Comparison of ENCODE assay signal across 8 cellular contexts in the genomic region with DNA sequence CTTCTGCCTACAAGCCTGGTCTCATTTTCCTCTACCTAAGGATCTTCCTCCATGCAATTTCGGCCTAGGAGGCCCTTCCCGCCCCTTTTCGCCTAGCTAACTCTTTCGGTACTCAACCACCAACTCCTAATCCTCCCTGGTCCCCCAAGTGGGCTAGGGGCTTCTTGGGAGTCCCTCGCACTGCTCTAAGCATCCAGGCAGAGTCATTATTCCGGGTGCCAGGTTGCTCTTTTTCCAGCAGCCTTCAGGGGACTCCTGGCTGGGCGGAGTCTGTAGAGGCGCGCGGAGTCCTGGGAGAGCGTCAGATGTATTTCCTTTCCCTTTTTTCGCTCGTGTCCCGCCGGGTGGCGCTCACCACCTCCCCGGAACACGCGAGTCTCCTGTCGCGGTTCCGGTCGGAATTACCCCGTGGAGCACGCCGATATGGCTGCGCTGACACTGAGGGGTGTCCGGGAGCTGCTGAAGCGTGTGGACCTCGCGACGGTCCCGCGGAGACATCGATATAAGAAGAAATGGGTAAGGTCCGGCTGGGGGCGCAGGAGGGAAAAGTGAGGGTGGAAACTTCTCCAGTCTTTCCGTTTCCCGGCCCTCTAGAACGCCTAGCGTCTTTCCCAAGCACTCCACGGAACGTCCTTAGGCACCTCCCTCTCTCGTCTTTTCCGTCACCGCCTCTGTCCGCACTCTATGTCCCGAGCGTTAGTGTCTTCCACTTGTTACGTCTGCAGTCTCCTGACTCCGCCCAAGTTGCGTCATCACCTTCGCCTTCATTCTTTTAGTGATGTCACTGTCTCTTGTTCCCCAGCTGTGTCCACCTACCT. TPM values are rescaled to one million over a fixed set of nuclear protein-coding genes. Genes with fewer than 3 reads are reported as not detected.
DNase-seq lines count a peak whose midpoint lies in the region; ATAC-seq and TF ChIP-seq lines count a peak whose summit lies in the region.

A gene (plus strand): TSS at position 404 of the 818 bp plus-strand sequence. CDS start 20 bp downstream, at position 424.

- peak within 1 kb of the TSS; percentile 99 for H3K27ac Mint-ChIP-seq in nephron progenitor cell
- H3K27ac Mint-ChIP-seq in stimulated activated naive CD8-positive, alpha-beta T cell treated with anti-CD3 and anti-CD28 coated beads, Interleukin-15, amount 100 ng/mL, for 72 hours: peak within 1 kb of the TSS; percentile 99

- peak within 1 kb of the TSS; percentile 98 for H3K4me3 Mint-ChIP-seq in nephron progenitor cell
- peak within 1 kb of the TSS; percentile 99 for H3K4me3 Mint-ChIP-seq in stimulated activated naive CD8-positive, alpha-beta T cell treated with anti-CD3 and anti-CD28 coated beads, Interleukin-15, amount 100 ng/mL, for 72 hours

- DNase-seq in ELR (ENCODE audit: low read depth): peak; percentile 97
- DNase-seq in H4 (ENCODE audit: low spot score): peak; percentile 95
- DNase-seq in LoVo (ENCODE audit: low spot score): peak; percentile 88
- peak; percentile 87 to 89 for DNase-seq in SHP77 (lab: John Stamatoyannopoulos, UW)
- peak; percentile 94 for DNase-seq in activated effector memory CD4-positive, alpha-beta T cell treated with anti-CD3 and anti-CD28 coated beads, Interleukin-2, amount 50 U/mL, for 16 hours
- peak; percentile 96 for DNase-seq in fibroblast of the aortic adventitia (ENCODE audit: low read depth)
- DNase-seq in nephron progenitor cell: peak; percentile 78
- peak; percentile 79 to 87 for DNase-seq in stimulated activated naive CD8-positive, alpha-beta T cell treated with anti-CD3 and anti-CD28 coated beads, Interleukin-15, amount 100 ng/mL, for 72 hours

- peak; percentile 93 for ATAC-seq in stimulated activated naive CD8-positive, alpha-beta T cell treated with anti-CD3 and anti-CD28 coated beads, Interleukin-15, amount 100 ng/mL, for 72 hours

- H3K36me3 Mint-ChIP-seq in nephron progenitor cell (ENCODE audit: low read depth): peaks cover 20% of the 10 kb centered on the region

- H3K4me3 ChIP-seq in fibroblast of the aortic adventitia (ENCODE audit: low read depth, low read length): peak within 1 kb of the TSS; percentile 89

- H3K9me3 Mint-ChIP-seq in nephron progenitor cell: no peaks in the 10 kb centered on the region
- no peaks in the 10 kb centered on the region for H3K9me3 Mint-ChIP-seq in stimulated activated naive CD8-positive, alpha-beta T cell treated with anti-CD3 and anti-CD28 coated beads, Interleukin-15, amount 100 ng/mL, for 72 hours

- peaks cover 51% of the 10 kb centered on the region for H3K4me1 Mint-ChIP-seq in nephron progenitor cell
- H3K4me1 Mint-ChIP-seq in stimulated activated naive CD8-positive, alpha-beta T cell treated with anti-CD3 and anti-CD28 coated beads, Interleukin-15, amount 100 ng/mL, for 72 hours: peaks cover 60% of the 10 kb centered on the region

- no peaks in the 10 kb centered on the region for H3K27me3 Mint-ChIP-seq in nephron progenitor cell (ENCODE audit: low read depth, poor library complexity)
- H3K27me3 Mint-ChIP-seq in stimulated activated naive CD8-positive, alpha-beta T cell treated with anti-CD3 and anti-CD28 coated beads, Interleukin-15, amount 100 ng/mL, for 72 hours: no peaks in the 10 kb centered on the region

- TF ChIP-seq CTCF in fibroblast of the aortic adventitia (IDR thresholded peaks at IDR 0.05; ENCODE audit: insufficient read depth, low read length) (peak; percentile 57), nephron progenitor cell (IDR thresholded peaks at IDR 0.05) (peak; percentile 29)

RNA-seq across cellular contexts. Expression of the gene that starts here (rescaled TPM):
- total RNA-seq in H4 (2014; rRNA removed; shearing (Covaris generic)): 15.0 and 17.1 TPM in 2 replicates
- total RNA-seq in fibroblast of the aortic adventitia (ENCODE audit: low replicate concordance): 15.9 and 20.6 TPM in 2 replicates

Comparison
In these comparisons a context has a peak if more than half of its experiments do, and no peak if none do; other contexts are left out.
1. Peak in every context shown above with its lines: DNase-seq, ATAC-seq and H3K4me3 ChIP-seq.